Comparison of ENCODE assay signal across 20 cellular contexts in the genomic region with DNA sequence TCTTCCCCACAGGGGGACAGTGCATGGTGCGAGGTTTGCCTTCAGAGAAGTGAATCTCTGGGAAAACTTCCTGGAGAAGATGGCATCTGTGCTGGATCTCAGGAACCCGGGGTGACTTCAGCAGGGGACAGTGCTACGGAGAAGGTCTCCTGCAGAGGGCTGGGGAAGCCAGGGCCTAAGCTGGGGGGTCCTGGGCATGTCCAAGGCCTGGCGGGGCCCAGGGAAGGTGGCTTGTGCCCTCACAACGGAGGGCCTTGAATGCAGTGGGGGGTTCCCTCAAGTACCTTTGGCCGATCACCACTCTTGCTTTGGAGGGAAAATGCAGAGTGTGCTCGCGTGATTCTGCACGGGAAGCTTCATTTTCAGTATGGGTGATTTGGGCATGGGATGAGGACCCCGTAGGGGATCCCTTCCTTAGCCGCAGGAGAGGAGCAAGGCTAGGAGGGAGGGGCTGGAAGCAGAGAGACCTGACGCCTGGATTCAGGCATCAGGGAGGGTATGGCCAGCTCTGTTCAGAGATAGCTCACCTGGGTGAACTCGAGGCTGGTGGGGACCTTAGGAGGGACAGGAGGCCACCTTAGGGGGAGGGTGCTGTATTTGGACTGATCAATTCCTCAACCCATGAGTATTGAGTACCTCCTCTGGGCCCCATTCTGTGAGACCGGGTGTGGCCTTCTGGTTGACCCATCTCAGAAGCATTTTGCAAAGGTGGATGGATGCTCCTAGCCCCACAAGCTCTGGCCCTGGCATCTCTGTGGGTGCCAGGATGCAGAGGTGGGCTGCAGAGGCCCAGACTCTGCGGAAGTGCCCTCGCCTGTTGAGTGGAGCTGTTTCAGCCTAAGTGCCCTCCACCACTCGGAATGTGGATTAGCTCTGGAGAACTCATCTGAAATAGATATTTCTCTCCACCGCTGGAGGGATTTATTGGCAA.
A peak's percentile ranks its signal among the peaks of the same experiment; 100 is the strongest.
DNase-seq lines count a peak whose midpoint lies in the region; ATAC-seq and TF ChIP-seq lines count a peak whose summit lies in the region.
"Had no signal": no experiment of that assay in that cellular context is flagged by ENCODE, and none has a peak within 500 bp of the region (broad histone marks: within the 10 kb centered on the region; RNA-seq: fewer than 3 reads in every experiment).

No MANE protein-coding gene starts in this region.

- no peaks in the 10 kb centered on the region for H3K4me1 ChIP-seq in Peyer's patch
- H3K4me1 ChIP-seq in tibial artery, result peaks cover 0 to 16% (median 6%) of the 10 kb centered on the region in 4 donors
- H3K4me1 ChIP-seq: pancreas, right atrium auricular region had no signal

- no peaks in the 10 kb centered on the region for H3K9me3 ChIP-seq in Peyer's patch
- no peaks in the 10 kb centered on the region for H3K9me3 ChIP-seq in tibial artery
- H3K9me3 ChIP-seq: pancreas, right atrium auricular region had no signal

- H3K36me3 ChIP-seq in Peyer's patch, result no peaks in the 10 kb centered on the region
- H3K36me3 ChIP-seq in tibial artery, result no peaks in the 10 kb centered on the region
- H3K36me3 ChIP-seq: pancreas, right atrium auricular region had no signal

- H3K4me1 Mint-ChIP-seq in osteocyte (ENCODE audit: unreplicated experiment), result no peaks in the 10 kb centered on the region
- H3K4me1 Mint-ChIP-seq: naive thymus-derived CD4-positive, alpha-beta T cell had no signal

- peak in 2 of 3 donors; percentile 24 to 27 for DNase-seq in Peyer's patch
- DNase-seq in coronary artery (ENCODE audit: low spot score), result peak; percentile 58
- DNase-seq in osteocyte (ENCODE audit: extremely low spot score, unreplicated experiment), result peak; percentile 71
- DNase-seq in tibial artery, result peak; percentile 11 to 52
- no peak for DNase-seq in activated naive CD4-positive, alpha-beta T cell treated with anti-CD3 and anti-CD28 coated beads, Interleukin-2, amount 50 U/mL, for 16 hours
- DNase-seq in globus pallidus (ENCODE audit: low spot score), result no peak
- DNase-seq: activated CD4-positive, alpha-beta T cell treated with anti-CD3 and anti-CD28 coated beads, Interleukin-2, amount 50 U/mL, for 4 hours; activated CD8-positive, alpha-beta memory T cell treated with anti-CD3 and anti-CD28 coated beads, Interleukin-2, amount 50 U/mL, for 4 hours; Kasumi-1; left cardiac atrium; mesendoderm; naive thymus-derived CD4-positive, alpha-beta T cell; NCI-H187; NCI-H2227 treated with DMSO at 0.1 percent for 48 hours; NCI-H69; stimulated activated CD4-positive, alpha-beta T cell treated with anti-CD3 and anti-CD28 coated beads, Interleukin-4, amount 100 ng/mL, for 4 hours; stimulated activated naive CD4-positive, alpha-beta T cell had no signal

- H3K27ac ChIP-seq in Peyer's patch (peak overlapping the region in 3 of 4 donors; percentile 5 to 48 (median 19)), coronary artery (no peak overlapping the region), tibial artery (peak overlapping the region; percentile 42 to 51)
- H3K27ac ChIP-seq: pancreas, right atrium auricular region had no signal

- no peaks in the 10 kb centered on the region for H3K27me3 Mint-ChIP-seq in osteocyte (ENCODE audit: unreplicated experiment)

- TF ChIP-seq CTCF in Peyer's patch (IDR thresholded peaks at IDR 0.05) (no peak), coronary artery (IDR thresholded peaks at IDR 0.05) (no peak), osteocyte (IDR thresholded peaks at IDR 0.05) (no peak), tibial artery (IDR thresholded peaks at IDR 0.05) (no peak)

- H3K27ac Mint-ChIP-seq in osteocyte (ENCODE audit: unreplicated experiment), result no peak overlapping the region
- H3K27ac Mint-ChIP-seq: naive thymus-derived CD4-positive, alpha-beta T cell had no signal

- H3K4me3 Mint-ChIP-seq in osteocyte (ENCODE audit: unreplicated experiment), result no peak overlapping the region
- H3K4me3 Mint-ChIP-seq: naive thymus-derived CD4-positive, alpha-beta T cell had no signal

- H3K36me3 Mint-ChIP-seq in osteocyte (ENCODE audit: unreplicated experiment), result no peaks in the 10 kb centered on the region
- H3K36me3 Mint-ChIP-seq: naive thymus-derived CD4-positive, alpha-beta T cell had no signal

- intact Hi-C loops in tibial artery (cut with DNase I; ENCODE audit: low total_unique reads), result no loop called here

- H3K27me3 ChIP-seq in Peyer's patch, result no peaks in the 10 kb centered on the region
- peaks cover 0 to 3% of the 10 kb centered on the region in 2 donors for H3K27me3 ChIP-seq in tibial artery
- H3K27me3 ChIP-seq: pancreas, right atrium auricular region had no signal

- H3K4me3 ChIP-seq in Peyer's patch (no peak overlapping the region), coronary artery (no peak overlapping the region), tibial artery (no peak overlapping the region)
- H3K4me3 ChIP-seq: pancreas, right atrium auricular region had no signal

- H3K9me3 Mint-ChIP-seq in osteocyte (ENCODE audit: unreplicated experiment), result peaks cover 24% of the 10 kb centered on the region

- no peak for ATAC-seq in HG02678 (IDR thresholded peaks at IDR 0.05; ENCODE audit: unreplicated experiment)
- ATAC-seq: left cardiac atrium; naive thymus-derived CD4-positive, alpha-beta T cell had no signal

- TF ChIP-seq POLR2A in Peyer's patch (IDR thresholded peaks at IDR 0.05), result no peak

Comparison
In these comparisons a context has a peak if more than half of its experiments do, and no peak if none do; other contexts are left out.
1. DNase-seq: peak in Peyer's patch (2 of 3), coronary artery (single experiment), osteocyte (single experiment) and tibial artery (2 of 2); none in activated naive CD4-positive, alpha-beta T cell treated with anti-CD3 and anti-CD28 coated beads, Interleukin-2, amount 50 U/mL, for 16 hours (single experiment) and globus pallidus (single experiment).
2. H3K27ac ChIP-seq: peak in Peyer's patch (3 of 4) and tibial artery (2 of 2); none in coronary artery (0 of 2).